ENCODE assay signal across 20 cellular contexts in genomic region chr19:35493971-35494370, GRCh38. TPM values are rescaled to one million over a fixed set of nuclear protein-coding genes. Genes with fewer than 3 reads are reported as not detected.
DNase-seq lines count a peak whose midpoint lies in the region; TF ChIP-seq lines count a peak whose summit lies in the region.
"Had no signal": no experiment of that assay in that cellular context is flagged by ENCODE, and none has a peak within 500 bp of the region (broad histone marks: within the 10 kb centered on the region; RNA-seq: fewer than 3 reads in every experiment).

No MANE protein-coding gene starts in this region.

- H2BK5ac ChIP-seq in neuronal stem cell (ENCODE audit: low read length) (no peak overlapping the region), mesendoderm (ENCODE audit: low read length) (no peak overlapping the region)

- H3K9ac ChIP-seq in BLaER1 (no peak overlapping the region), neuronal stem cell (ENCODE audit: low read depth, low read length, poor library complexity) (no peak overlapping the region), mesendoderm (ENCODE audit: low read length) (no peak overlapping the region)
- H3K9ac ChIP-seq: GM23248 had no signal

- no peak for DNase-seq in neuronal stem cell (ENCODE audit: low spot score)
- DNase-seq in vagina (ENCODE audit: extremely low spot score in 2 of 2): no peak
- no peak for DNase-seq in Kasumi-1 (lab: John Stamatoyannopoulos, UW)
- no peak for DNase-seq in SIG-M5 treated with dmso at 0.1 percent for 504 hours (lab: John Stamatoyannopoulos, UW; ENCODE audit: unreplicated experiment)
- DNase-seq in mesendoderm: no peak
- DNase-seq: 8988T; ACHN; BE2C; CD4-positive, alpha-beta memory T cell; DMS153; DMS79; GDM1; GM23248; IMR-90 had no signal

- no peaks in the 10 kb centered on the region for H3K79me1 ChIP-seq in neuronal stem cell (ENCODE audit: low read depth, low read length)
- no peaks in the 10 kb centered on the region for H3K79me1 ChIP-seq in mesendoderm (ENCODE audit: low read length)

- peak overlapping the region; percentile 3 for H2AFZ ChIP-seq in neuronal stem cell (ENCODE audit: low read length)
- H2AFZ ChIP-seq: GM23248 had no signal

- H3K18ac ChIP-seq in neuronal stem cell (ENCODE audit: low read length) (no peak overlapping the region), mesendoderm (ENCODE audit: low read length) (no peak overlapping the region)

- no peak overlapping the region for H3K56ac ChIP-seq in mesendoderm (ENCODE audit: low read length)

- no peak for TF ChIP-seq CTCF in vagina (IDR thresholded peaks at IDR 0.05)

- no peaks in the 10 kb centered on the region for H4K20me1 ChIP-seq in BLaER1

- WGBS in esophagus, 2 donors: 63 to 70% methylated on average over 9 of the region's 9 CpGs
- WGBS in neuronal stem cell (ENCODE audit: extremely low coverage in 2 of 2, insufficient read length in 2 of 2, insufficient replicate concordance in 1 of 2), 2 donors: no CpG with 5 or more reads among the region's 9 CpGs
- WGBS in mesendoderm (ENCODE audit: extremely low coverage, insufficient coverage, low lambda C conversion rate): no CpG with 5 or more reads among the region's 9 CpGs

- no peaks in the 10 kb centered on the region for H3K9me3 ChIP-seq in BLaER1
- no peaks in the 10 kb centered on the region for H3K9me3 ChIP-seq in esophagus (ENCODE audit: control insufficient read depth in 2 of 2, insufficient read depth in 1 of 2, low read depth in 1 of 2, low read length in 1 of 2)
- H3K9me3 ChIP-seq in neuronal stem cell (replicated peaks in 1 of 2; ENCODE audit: control insufficient read depth in 2 of 2, insufficient read depth in 1 of 2, low read depth in 1 of 2, low read length in 2 of 2): no peaks in the 10 kb centered on the region
- no peaks in the 10 kb centered on the region for H3K9me3 ChIP-seq in vagina
- H3K9me3 ChIP-seq: BE2C, HAP-1 had no signal

- H3K4me2 ChIP-seq in BLaER1 (0 out of 2 replicates have a peak overlapping the region, but pooled peaks have one; percentile 9), neuronal stem cell (ENCODE audit: insufficient read depth, low read length, poor library complexity, severe bottlenecking) (no peak overlapping the region), mesendoderm (ENCODE audit: low read length) (no peak overlapping the region)

- H3K36me3 ChIP-seq in BLaER1 (no peaks in the 10 kb centered on the region), esophagus (ENCODE audit: control insufficient read depth in 2 of 2, insufficient read depth in 2 of 2, low read length in 1 of 2) (no peaks in the 10 kb centered on the region), neuronal stem cell (replicated peaks in 1 of 2; ENCODE audit: control insufficient read depth in 2 of 2, insufficient read depth in 2 of 2, low read length in 2 of 2) (peaks cover 0 to 5% of the 10 kb centered on the region in 2 donors), vagina (no peaks in the 10 kb centered on the region), mesendoderm (ENCODE audit: control insufficient read depth, insufficient read depth, low read length) (peaks cover 3% of the 10 kb centered on the region)
- H3K36me3 ChIP-seq: BE2C, HAP-1 had no signal

- H4K8ac ChIP-seq in neuronal stem cell (ENCODE audit: low read depth, low read length): no peak overlapping the region
- no peak overlapping the region for H4K8ac ChIP-seq in mesendoderm (ENCODE audit: low read depth, low read length)

- H2BK120ac ChIP-seq in neuronal stem cell (ENCODE audit: low read depth, low read length) (no peak overlapping the region), mesendoderm (ENCODE audit: low read depth, low read length) (no peak overlapping the region)

- H3K27me3 ChIP-seq in BLaER1 (no peaks in the 10 kb centered on the region), esophagus (ENCODE audit: control insufficient read depth in 1 of 2, insufficient read depth in 2 of 2, low read length in 2 of 2) (peaks cover 0 to 2% of the 10 kb centered on the region in 2 donors), neuronal stem cell (ENCODE audit: control insufficient read depth in 3 of 3, insufficient read depth in 3 of 3, low read depth in 1 of 3, low read length in 3 of 3) (peaks cover 0 to 51% (median 0%) of the 10 kb centered on the region in 3 experiments), vagina (no peaks in the 10 kb centered on the region), mesendoderm (ENCODE audit: insufficient read depth, low read length, poor library complexity) (no peaks in the 10 kb centered on the region)
- H3K27me3 ChIP-seq: BE2C had no signal

- peaks cover 27% of the 10 kb centered on the region for H3K4me1 ChIP-seq in BLaER1
- H3K4me1 ChIP-seq in esophagus (ENCODE audit: control insufficient read depth in 2 of 2, insufficient read depth in 2 of 2, low read length in 1 of 2): peaks cover 2 to 5% of the 10 kb centered on the region in 2 donors
- peaks cover 0 to 2% of the 10 kb centered on the region in 2 donors for H3K4me1 ChIP-seq in neuronal stem cell (ENCODE audit: control insufficient read depth in 2 of 2, insufficient read depth in 1 of 2, low read depth in 1 of 2, low read length in 2 of 2)
- peaks cover 5% of the 10 kb centered on the region for H3K4me1 ChIP-seq in vagina
- H3K4me1 ChIP-seq in mesendoderm (ENCODE audit: control insufficient read depth, low read depth, low read length): no peaks in the 10 kb centered on the region

- no peak overlapping the region for H3K14ac ChIP-seq in neuronal stem cell (ENCODE audit: low read length)

- no peak overlapping the region for H2BK12ac ChIP-seq in neuronal stem cell (ENCODE audit: low read length)

- H3K4ac ChIP-seq in neuronal stem cell (ENCODE audit: low read length) (no peak overlapping the region), mesendoderm (ENCODE audit: low read depth, low read length) (no peak overlapping the region)

- H4K5ac ChIP-seq in mesendoderm (ENCODE audit: low read length): no peak overlapping the region

- H3K4me3 ChIP-seq in BLaER1 (no peak overlapping the region), esophagus (ENCODE audit: low read depth in 1 of 2, low read length in 2 of 2) (no peak overlapping the region), neuronal stem cell (ENCODE audit: low read length in 2 of 2) (no peak overlapping the region), vagina (no peak overlapping the region), mesendoderm (ENCODE audit: low read length) (no peak overlapping the region)
- H3K4me3 ChIP-seq: GM23248, HAP-1 had no signal

- no peak overlapping the region for H2AK5ac ChIP-seq in neuronal stem cell (ENCODE audit: low read depth, low read length)
- H2AK5ac ChIP-seq in mesendoderm (ENCODE audit: low read length): no peak overlapping the region

- H3K79me2 ChIP-seq in mesendoderm (ENCODE audit: control insufficient read depth, insufficient read depth, low read length): no peaks in the 10 kb centered on the region

- no peak overlapping the region for H4K91ac ChIP-seq in neuronal stem cell (ENCODE audit: low read depth, low read length, poor library complexity)

- H3K23ac ChIP-seq in neuronal stem cell (ENCODE audit: low read depth, low read length, poor library complexity) (no peak overlapping the region), mesendoderm (ENCODE audit: low read length) (no peak overlapping the region)

- H2BK15ac ChIP-seq in neuronal stem cell (ENCODE audit: low read length): no peak overlapping the region
- no peak overlapping the region for H2BK15ac ChIP-seq in mesendoderm (replicated peaks; ENCODE audit: low read depth)

- intact Hi-C loops in vagina (cut with DNase I): loop anchor here (10.0 kb wide), 1 partner anchor 139 kb away; the partner anchor contains the start of gene FFAR3

- H3K27ac ChIP-seq in BLaER1 (no peak overlapping the region), esophagus (ENCODE audit: low read depth in 2 of 2, low read length in 1 of 2) (peak overlapping the region; percentile 25 to 45), neuronal stem cell (replicated peaks; ENCODE audit: low read length) (no peak overlapping the region), vagina (peak overlapping the region; percentile 48), mesendoderm (ENCODE audit: low read depth, low read length) (no peak overlapping the region)
- H3K27ac ChIP-seq: C4-2B, GM23248 had no signal

- no peak for TF ChIP-seq POLR2A in vagina (IDR thresholded peaks at IDR 0.05)

RNA-seq across cellular contexts. Expression of gene KRTDAP, which starts 3.7 kb away (rescaled TPM):
- polyA plus RNA-seq in esophagus: 100 to 1,000 TPM; 109 to 238 TPM
- polyA plus RNA-seq in neuronal stem cell (2013, experiment 1 of 2): 3.1 TPM
- 2.6 TPM for polyA plus RNA-seq in neuronal stem cell (2013, experiment 2 of 2)
- total RNA-seq in vagina: 687 TPM
- 1.7 TPM for polyA plus RNA-seq in mesendoderm (2013, experiment 1 of 2)
- polyA plus RNA-seq in mesendoderm (2013, experiment 2 of 2): 1.7 TPM
- total RNA-seq: CD4-positive, alpha-beta memory T cell; Daoy; GM23248; H4; IMR-90 had no signal
- polyA plus RNA-seq: CD4-positive, alpha-beta memory T cell; GM23248; IMR-90 had no signal

RNA-seq across cellular contexts. Expression of gene DMKN, which starts 19.5 kb away (rescaled TPM):
- 100 to 1,000 TPM; 223 to 315 TPM for polyA plus RNA-seq in esophagus
- 155 TPM for polyA plus RNA-seq in neuronal stem cell (2013, experiment 1 of 2)
- 142 TPM for polyA plus RNA-seq in neuronal stem cell (2013, experiment 2 of 2)
- 237 TPM for total RNA-seq in vagina
- 602 TPM for polyA plus RNA-seq in mesendoderm (2013, experiment 1 of 2)
- polyA plus RNA-seq in mesendoderm (2013, experiment 2 of 2): 595 TPM

RNA-seq across cellular contexts. Expression of gene SBSN, which starts 34.1 kb away (rescaled TPM):
- 1,000 to 10,000 TPM in 1 of 2 donors, 100 to 1,000 TPM in 1; 453 to 1,191 TPM for polyA plus RNA-seq in esophagus
- 0.06 TPM for polyA plus RNA-seq in neuronal stem cell (2013, experiment 1 of 2)
- 0.10 TPM for polyA plus RNA-seq in neuronal stem cell (2013, experiment 2 of 2)
- 162 TPM for total RNA-seq in vagina
- polyA plus RNA-seq in mesendoderm (2013, experiment 1 of 2): not detected
- polyA plus RNA-seq in mesendoderm (2013, experiment 2 of 2): not detected
- total RNA-seq: CD4-positive, alpha-beta memory T cell had no signal
- polyA plus RNA-seq: CD4-positive, alpha-beta memory T cell had no signal

RNA-seq across cellular contexts. Expression of gene GAPDHS, which starts 39.3 kb away (rescaled TPM):
- polyA plus RNA-seq in esophagus: not detected
- polyA plus RNA-seq in neuronal stem cell (2013, experiment 1 of 2): 0.03 TPM
- polyA plus RNA-seq in neuronal stem cell (2013, experiment 2 of 2): not detected
- total RNA-seq in vagina: not detected
- polyA plus RNA-seq in mesendoderm (2013, experiment 1 of 2): 0.10 TPM
- polyA plus RNA-seq in mesendoderm (2013, experiment 2 of 2): 0.03 TPM
- total RNA-seq: CD4-positive, alpha-beta memory T cell; Daoy; GM23248; H4; IMR-90 had no signal
- polyA plus RNA-seq: CD4-positive, alpha-beta memory T cell; GM23248; IMR-90 had no signal

RNA-seq across cellular contexts. Expression of gene FFAR2, which starts 45.9 kb away (rescaled TPM):
- polyA plus RNA-seq in esophagus: 1 to 10 TPM in 1 of 2 donors, under 1 TPM in 1; 0.59 to 1.4 TPM
- polyA plus RNA-seq in neuronal stem cell (2013, experiment 1 of 2): not detected
- polyA plus RNA-seq in neuronal stem cell (2013, experiment 2 of 2): not detected
- not detected for total RNA-seq in vagina
- polyA plus RNA-seq in mesendoderm (2013, experiment 1 of 2): not detected
- not detected for polyA plus RNA-seq in mesendoderm (2013, experiment 2 of 2)
- total RNA-seq: Daoy, GM23248, H4, IMR-90 had no signal
- polyA plus RNA-seq: CD4-positive, alpha-beta memory T cell; GM23248; IMR-90 had no signal

Comparison
In these comparisons a context has a peak if more than half of its experiments do, and no peak if none do; other contexts are left out.
1. H3K27ac ChIP-seq: peak in esophagus (2 of 2) and vagina (single experiment); none in BLaER1 (single experiment), neuronal stem cell (single experiment) and mesendoderm (single experiment).